Comparison of ENCODE assay signal across 18 cellular contexts in the genomic region with DNA sequence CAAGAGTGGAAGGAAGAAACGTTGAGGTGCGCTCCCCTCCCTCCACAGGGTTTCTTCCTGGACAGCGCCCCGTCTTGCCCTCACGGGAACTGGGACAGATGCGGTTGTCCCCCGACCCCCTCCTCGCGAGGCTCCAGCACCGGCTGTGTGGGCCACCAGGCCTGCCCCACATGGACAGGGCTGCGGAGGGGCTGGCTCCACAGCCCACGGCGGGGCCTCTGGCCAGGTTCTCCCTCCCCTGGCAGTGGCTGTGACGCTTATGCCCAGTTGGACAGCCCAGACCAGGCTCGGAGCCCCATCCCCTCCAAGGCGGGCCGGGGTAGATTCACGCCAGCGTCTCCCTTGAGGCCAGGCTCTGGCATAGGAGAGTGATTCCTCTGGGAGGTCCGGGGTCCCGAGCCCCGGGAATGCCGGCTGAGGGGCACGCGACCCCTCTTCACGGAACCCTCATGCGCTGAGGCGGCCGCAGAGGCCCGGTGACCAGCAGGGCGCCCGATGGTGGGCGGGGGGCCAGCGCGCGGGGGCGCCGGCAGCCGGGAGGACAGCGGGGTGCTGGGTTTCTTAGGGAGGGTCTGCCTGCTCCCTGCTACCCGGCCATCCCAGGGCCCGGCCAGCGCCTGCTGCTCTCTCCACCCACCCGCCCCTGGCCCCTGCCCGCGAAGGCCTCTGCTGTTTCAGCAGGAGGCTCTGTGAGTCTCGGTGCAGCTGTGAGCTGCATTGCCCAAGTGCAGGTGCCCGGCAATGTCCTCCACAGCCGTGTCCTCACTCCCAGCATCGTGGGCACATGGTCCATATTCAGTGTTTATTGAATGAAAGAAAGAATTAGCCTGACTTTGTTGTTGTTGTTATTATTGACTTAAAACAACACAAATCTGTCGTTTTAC.
"Had no signal": no experiment of that assay in that cellular context is flagged by ENCODE, and none has a peak within 500 bp of the region (broad histone marks: within the 10 kb centered on the region; RNA-seq: fewer than 3 reads in every experiment).

No MANE protein-coding gene starts in this region.

- H3K27ac ChIP-seq: breast epithelium, upper lobe of left lung had no signal

- H3K36me3 ChIP-seq: adrenal gland, breast epithelium, thoracic aorta, upper lobe of left lung had no signal

- H3K9me3 Mint-ChIP-seq: activated CD4-positive, alpha-beta memory T cell treated with anti-CD3 and anti-CD28 coated beads, Interleukin-2, amount 10 ng/mL, durations not matched to agents 7 days and 5 days; activated CD4-positive, alpha-beta T cell treated with anti-CD3 and anti-CD28 coated beads, Interleukin-2, amount 10 ng/mL, durations not matched to agents 24 days and 14 days; endodermal cell; immature natural killer cell; natural killer cell treated with Interleukin-12 subunit alpha and Interleukin-12 subunit beta and Interleukin-15 and Interleukin-18, amount 100 ng/mL, for 72 hours; stimulated activated memory B cell treated with anti-CD40 and anti-IgM and Interleukin-4, amounts not matched to agents 10 μg/mL and 1 μg/mL and 100 μg/mL, for 72 hours had no signal

- H3K4me1 ChIP-seq: adrenal gland had no signal

- H3K4me3 ChIP-seq: adrenal gland, breast epithelium, thoracic aorta, upper lobe of left lung had no signal

- H3K9me3 ChIP-seq: adrenal gland, breast epithelium, thoracic aorta, upper lobe of left lung had no signal

- H3K4me1 Mint-ChIP-seq: endodermal cell had no signal

- H3K4me3 Mint-ChIP-seq: activated CD4-positive, alpha-beta memory T cell treated with anti-CD3 and anti-CD28 coated beads, Interleukin-2, amount 10 ng/mL, durations not matched to agents 7 days and 5 days; activated CD4-positive, alpha-beta T cell treated with anti-CD3 and anti-CD28 coated beads, Interleukin-2, amount 10 ng/mL, durations not matched to agents 24 days and 14 days; activated naive CD8-positive, alpha-beta T cell; endodermal cell; immature natural killer cell; natural killer cell treated with Interleukin-12 subunit alpha and Interleukin-12 subunit beta and Interleukin-15 and Interleukin-18, amount 100 ng/mL, for 72 hours; stimulated activated memory B cell treated with anti-CD40 and anti-IgM and Interleukin-4, amounts not matched to agents 10 μg/mL and 1 μg/mL and 100 μg/mL, for 72 hours had no signal

- DNase-seq: activated CD4-positive, alpha-beta memory T cell treated with anti-CD3 and anti-CD28 coated beads, Interleukin-2, amount 10 ng/mL, durations not matched to agents 7 days and 5 days; activated CD4-positive, alpha-beta T cell treated with anti-CD3 and anti-CD28 coated beads, Interleukin-2, amount 10 ng/mL, durations not matched to agents 24 days and 14 days; activated naive CD4-positive, alpha-beta T cell; cortex of kidney; immature natural killer cell; kidney glomerular epithelial cell; small intestine; stimulated activated CD4-positive, alpha-beta T cell treated with anti-CD3 and anti-CD28 coated beads, Interleukin-15, amount 100 ng/mL, for 24 hours had no signal

- H3K36me3 Mint-ChIP-seq: immature natural killer cell; natural killer cell treated with Interleukin-12 subunit alpha and Interleukin-12 subunit beta and Interleukin-15 and Interleukin-18, amount 100 ng/mL, for 72 hours; stimulated activated memory B cell treated with anti-CD40 and anti-IgM and Interleukin-4, amounts not matched to agents 10 μg/mL and 1 μg/mL and 100 μg/mL, for 72 hours had no signal

- H3K27me3 ChIP-seq: adrenal gland, breast epithelium, upper lobe of left lung had no signal

- ATAC-seq: natural killer cell treated with Interleukin-12 subunit alpha and Interleukin-12 subunit beta and Interleukin-15 and Interleukin-18, amount 100 ng/mL, for 72 hours; sciatic nerve; SK-N-SH treated with all-trans-retinoic acid at 6 μM for 48 hours; stimulated activated memory B cell treated with anti-CD40 and anti-IgM and Interleukin-4, amounts not matched to agents 10 μg/mL and 1 μg/mL and 100 μg/mL, for 72 hours had no signal
